32 cellular contexts compared by ENCODE assay signal in genomic region chr2:76413436-76413835, GRCh38.
"Had no signal": no experiment of that assay in that cellular context is flagged by ENCODE, and none has a peak within 500 bp of the region (broad histone marks: within the 10 kb centered on the region; RNA-seq: fewer than 3 reads in every experiment).

No MANE protein-coding gene starts in this region.

- H3K36me3 ChIP-seq: brain microvascular endothelial cell, esophagus muscularis mucosa, gastroesophageal sphincter, heart right ventricle had no signal

- H3K4me1 ChIP-seq: esophagus muscularis mucosa, foreskin keratinocyte, gastroesophageal sphincter, heart right ventricle had no signal

- H3K9me3 ChIP-seq: esophagus muscularis mucosa, gastroesophageal sphincter had no signal

- H3K27me3 Mint-ChIP-seq: activated CD4-positive, alpha-beta memory T cell treated with anti-CD3 and anti-CD28 coated beads, Interleukin-2, amount 10 ng/mL, durations not matched to agents 7 days and 5 days; activated CD4-positive, alpha-beta T cell treated with anti-CD3 and anti-CD28 coated beads, Interleukin-2, amount 10 ng/mL, durations not matched to agents 7 days and 5 days; activated naive CD4-positive, alpha-beta T cell treated with anti-CD3 and anti-CD28 coated beads, Interleukin-2, amount 10 ng/mL, durations not matched to agents 7 days and 5 days; activated naive CD8-positive, alpha-beta T cell treated with anti-CD3 and anti-CD28 coated beads, Interleukin-2, amount 10 ng/mL, durations not matched to agents 7 days and 5 days; activated T-cell treated with anti-CD3 and anti-CD28 coated beads, Interleukin-2, amount 50 U/mL, for 24 hours; central memory CD8-positive, alpha-beta T cell; dendritic cell treated with granulocyte-macrophage colony-stimulating factor and Interleukin-4, amounts not matched to agents 40 ng/mL and 50 ng/mL, for 4 days; T-helper 17 cell had no signal

- H3K27me3 ChIP-seq: brain microvascular endothelial cell, dorsolateral prefrontal cortex, esophagus muscularis mucosa, foreskin keratinocyte, gastroesophageal sphincter, heart right ventricle, hepatocyte had no signal

- H2AFZ ChIP-seq: hepatocyte had no signal

- H3K36me3 Mint-ChIP-seq: activated naive CD4-positive, alpha-beta T cell treated with anti-CD3 and anti-CD28 coated beads, Interleukin-2, amount 10 ng/mL, durations not matched to agents 7 days and 5 days; activated naive CD8-positive, alpha-beta T cell treated with anti-CD3 and anti-CD28 coated beads, Interleukin-2, amount 10 ng/mL, durations not matched to agents 7 days and 5 days had no signal

- DNase-seq: activated CD4-positive, alpha-beta memory T cell treated with anti-CD3 and anti-CD28 coated beads, Interleukin-2, amount 10 ng/mL, durations not matched to agents 7 days and 5 days; activated CD4-positive, alpha-beta T cell treated with anti-CD3 and anti-CD28 coated beads for 1 hour; activated CD4-positive, alpha-beta T cell treated with anti-CD3 and anti-CD28 coated beads for 4 hours; activated CD4-positive, alpha-beta T cell treated with anti-CD3 and anti-CD28 coated beads, Interleukin-2, amount 10 ng/mL, durations not matched to agents 7 days and 5 days; activated CD4-positive, alpha-beta T cell treated with anti-CD3 and anti-CD28 coated beads, Interleukin-2, amount 50 U/mL, for 4 hours; activated CD8-positive, alpha-beta memory T cell treated with anti-CD3 and anti-CD28 coated beads, Interleukin-2, amount 50 U/mL, for 48 hours; activated gamma-delta T cell; activated naive CD4-positive, alpha-beta T cell; activated naive CD4-positive, alpha-beta T cell treated with anti-CD3 and anti-CD28 coated beads, Interleukin-2, amount 10 ng/mL, durations not matched to agents 7 days and 5 days; activated naive CD8-positive, alpha-beta T cell treated with anti-CD3 and anti-CD28 coated beads, Interleukin-2, amount 10 ng/mL, durations not matched to agents 7 days and 5 days; activated T-cell treated with anti-CD3 and anti-CD28 coated beads for 4 hours; activated T-cell treated with anti-CD3 and anti-CD28 coated beads, Interleukin-2, amount 50 U/mL, for 24 hours; activated T-cell treated with anti-CD3 and anti-CD28 coated beads, Interleukin-2, amount 50 U/mL, for 72 hours; amniotic stem cell; anterior cingulate cortex; brain microvascular endothelial cell; dorsolateral prefrontal cortex; effector memory CD4-positive, alpha-beta T cell; erythroblast; foreskin keratinocyte; heart right ventricle; T-helper 17 cell; T1000 had no signal

- H3K27ac ChIP-seq: brain microvascular endothelial cell, coronary artery, dorsolateral prefrontal cortex, esophagus muscularis mucosa, foreskin keratinocyte, gastroesophageal sphincter, heart right ventricle, hepatocyte had no signal

- H3K4me2 ChIP-seq: hepatocyte had no signal

- H3K79me2 ChIP-seq: hepatocyte had no signal

- H3K27ac Mint-ChIP-seq: activated CD4-positive, alpha-beta memory T cell treated with anti-CD3 and anti-CD28 coated beads, Interleukin-2, amount 10 ng/mL, durations not matched to agents 7 days and 5 days; activated CD4-positive, alpha-beta T cell treated with anti-CD3 and anti-CD28 coated beads, Interleukin-2, amount 10 ng/mL, durations not matched to agents 7 days and 5 days; activated naive CD4-positive, alpha-beta T cell treated with anti-CD3 and anti-CD28 coated beads, Interleukin-2, amount 10 ng/mL, durations not matched to agents 7 days and 5 days; activated naive CD4-positive, alpha-beta T cell treated with anti-CD3 and anti-CD28 coated beads, Interleukin-2, amount 50 U/mL, for 72 hours; activated naive CD8-positive, alpha-beta T cell treated with anti-CD3 and anti-CD28 coated beads, Interleukin-2, amount 10 ng/mL, durations not matched to agents 7 days and 5 days; activated T-cell treated with anti-CD3 and anti-CD28 coated beads, Interleukin-2, amount 50 U/mL, for 24 hours; activated T-cell treated with anti-CD3 and anti-CD28 coated beads, Interleukin-2, amount 50 U/mL, for 72 hours; dendritic cell treated with granulocyte-macrophage colony-stimulating factor and Interleukin-4, amounts not matched to agents 40 ng/mL and 50 ng/mL, for 4 days; T-helper 17 cell; T-helper 2 cell treated with Interferon-gamma antibody and Interleukin-4, amounts not matched to agents 5 μg/mL and 100 μg/mL, for 36 hours; WTC11 had no signal

- H3K4me1 Mint-ChIP-seq: activated CD4-positive, alpha-beta memory T cell treated with anti-CD3 and anti-CD28 coated beads, Interleukin-2, amount 10 ng/mL, durations not matched to agents 7 days and 5 days; activated CD4-positive, alpha-beta T cell treated with anti-CD3 and anti-CD28 coated beads, Interleukin-2, amount 10 ng/mL, durations not matched to agents 7 days and 5 days; activated naive CD4-positive, alpha-beta T cell treated with anti-CD3 and anti-CD28 coated beads, Interleukin-2, amount 10 ng/mL, durations not matched to agents 7 days and 5 days; activated naive CD8-positive, alpha-beta T cell treated with anti-CD3 and anti-CD28 coated beads, Interleukin-2, amount 10 ng/mL, durations not matched to agents 7 days and 5 days; central memory CD8-positive, alpha-beta T cell; T-helper 17 cell had no signal

- H3K4me3 ChIP-seq: coronary artery, dorsolateral prefrontal cortex, esophagus muscularis mucosa, gastroesophageal sphincter, heart right ventricle, hepatocyte had no signal

- H3K4me3 Mint-ChIP-seq: activated CD4-positive, alpha-beta memory T cell treated with anti-CD3 and anti-CD28 coated beads, Interleukin-2, amount 10 ng/mL, durations not matched to agents 7 days and 5 days; activated CD4-positive, alpha-beta T cell treated with anti-CD3 and anti-CD28 coated beads, Interleukin-2, amount 10 ng/mL, durations not matched to agents 7 days and 5 days; activated naive CD4-positive, alpha-beta T cell treated with anti-CD3 and anti-CD28 coated beads, Interleukin-2, amount 10 ng/mL, durations not matched to agents 7 days and 5 days; activated naive CD8-positive, alpha-beta T cell treated with anti-CD3 and anti-CD28 coated beads, Interleukin-2, amount 10 ng/mL, durations not matched to agents 7 days and 5 days; activated T-cell treated with anti-CD3 and anti-CD28 coated beads, Interleukin-2, amount 50 U/mL, for 24 hours; activated T-cell treated with anti-CD3 and anti-CD28 coated beads, Interleukin-2, amount 50 U/mL, for 72 hours; central memory CD8-positive, alpha-beta T cell; dendritic cell treated with granulocyte-macrophage colony-stimulating factor and Interleukin-4, amounts not matched to agents 40 ng/mL and 50 ng/mL, for 4 days; T-helper 17 cell; T-helper 2 cell treated with Interferon-gamma antibody and Interleukin-4, amounts not matched to agents 5 μg/mL and 100 μg/mL, for 36 hours; WTC11 had no signal
